In the genomic region with DNA sequence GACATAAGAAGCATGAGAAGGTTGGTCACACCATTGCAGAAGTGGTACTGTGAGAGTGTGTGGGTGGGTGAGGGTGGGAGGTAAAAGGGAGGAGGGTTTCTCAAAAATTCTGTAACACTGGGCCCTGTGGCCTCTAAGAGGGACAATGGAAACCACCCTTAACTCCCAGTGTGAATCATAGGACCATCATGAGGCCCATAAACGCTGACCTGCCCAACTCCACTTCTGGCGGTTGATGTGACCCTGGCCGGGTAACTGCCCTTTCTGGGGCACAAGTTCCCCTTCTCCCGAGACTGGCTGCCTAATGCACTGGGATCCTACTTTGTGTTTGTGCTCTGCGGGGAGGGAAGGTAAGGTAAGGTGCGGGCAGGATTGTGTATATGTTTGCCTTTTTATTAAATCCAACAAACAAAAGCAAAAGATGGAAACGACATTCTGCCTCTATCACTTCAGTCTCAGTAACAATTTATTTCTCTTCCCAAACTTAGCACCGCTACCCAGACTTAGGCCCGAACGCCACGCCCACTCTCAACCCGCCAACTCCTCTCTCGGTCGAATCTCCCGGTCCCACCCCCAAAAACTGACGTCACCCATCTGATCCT, we compare ENCODE assay signal across 1 cellular context.
TF ChIP-seq lines count a peak whose summit lies in the region.

No MANE protein-coding gene starts in this region.

TF ChIP-seq in neural cell, 6 proteins besides CTCF, POLR2A, EP300 and RAD21 (continued from another document):
- TF ChIP-seq, protein P1, sequence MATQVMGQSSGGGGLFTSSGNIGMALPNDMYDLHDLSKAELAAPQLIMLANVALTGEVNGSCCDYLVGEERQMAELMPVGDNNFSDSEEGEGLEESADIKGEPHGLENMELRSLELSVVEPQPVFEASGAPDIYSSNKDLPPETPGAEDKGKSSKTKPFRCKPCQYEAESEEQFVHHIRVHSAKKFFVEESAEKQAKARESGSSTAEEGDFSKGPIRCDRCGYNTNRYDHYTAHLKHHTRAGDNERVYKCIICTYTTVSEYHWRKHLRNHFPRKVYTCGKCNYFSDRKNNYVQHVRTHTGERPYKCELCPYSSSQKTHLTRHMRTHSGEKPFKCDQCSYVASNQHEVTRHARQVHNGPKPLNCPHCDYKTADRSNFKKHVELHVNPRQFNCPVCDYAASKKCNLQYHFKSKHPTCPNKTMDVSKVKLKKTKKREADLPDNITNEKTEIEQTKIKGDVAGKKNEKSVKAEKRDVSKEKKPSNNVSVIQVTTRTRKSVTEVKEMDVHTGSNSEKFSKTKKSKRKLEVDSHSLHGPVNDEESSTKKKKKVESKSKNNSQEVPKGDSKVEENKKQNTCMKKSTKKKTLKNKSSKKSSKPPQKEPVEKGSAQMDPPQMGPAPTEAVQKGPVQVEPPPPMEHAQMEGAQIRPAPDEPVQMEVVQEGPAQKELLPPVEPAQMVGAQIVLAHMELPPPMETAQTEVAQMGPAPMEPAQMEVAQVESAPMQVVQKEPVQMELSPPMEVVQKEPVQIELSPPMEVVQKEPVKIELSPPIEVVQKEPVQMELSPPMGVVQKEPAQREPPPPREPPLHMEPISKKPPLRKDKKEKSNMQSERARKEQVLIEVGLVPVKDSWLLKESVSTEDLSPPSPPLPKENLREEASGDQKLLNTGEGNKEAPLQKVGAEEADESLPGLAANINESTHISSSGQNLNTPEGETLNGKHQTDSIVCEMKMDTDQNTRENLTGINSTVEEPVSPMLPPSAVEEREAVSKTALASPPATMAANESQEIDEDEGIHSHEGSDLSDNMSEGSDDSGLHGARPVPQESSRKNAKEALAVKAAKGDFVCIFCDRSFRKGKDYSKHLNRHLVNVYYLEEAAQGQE (IDR thresholded peaks at IDR 0.05; ENCODE audit: borderline replicate concordance) = no peak
- no peak for TF ChIP-seq MXI1 (conservative IDR thresholded peaks at IDR 0.05; ENCODE audit: poor library complexity, severe bottlenecking)
- no peak for TF ChIP-seq POLR2AphosphoS5 (IDR thresholded peaks at IDR 0.05)
- TF ChIP-seq EZH2 (IDR thresholded peaks at IDR 0.05; ENCODE audit: borderline replicate concordance, insufficient read depth, low read length, poor library complexity, severe bottlenecking) = no peak
